21 cellular contexts compared by ENCODE assay signal in genomic region chr15:42403389-42403788, GRCh38. TPM values are rescaled to one million over a fixed set of nuclear protein-coding genes. Genes with fewer than 3 reads are reported as not detected.
DNase-seq lines count a peak whose midpoint lies in the region; ATAC-seq and TF ChIP-seq lines count a peak whose summit lies in the region.
"Had no signal": no experiment of that assay in that cellular context is flagged by ENCODE, and none has a peak within 500 bp of the region (broad histone marks: within the 10 kb centered on the region; RNA-seq: fewer than 3 reads in every experiment).

No MANE protein-coding gene starts in this region.

- H3K27ac ChIP-seq in BLaER1 treated with 17β-estradiol and CSF1 and Interleukin-3, amounts not matched to agents 10 nM and 100 nM = peak overlapping the region in 6 of 11 experiments; percentile 70 to 82 (median 78); a peak in 6 of 22 replicates
- no peak overlapping the region for H3K27ac ChIP-seq in IMR-90 (ENCODE audit: insufficient read depth, low read length)
- peak overlapping the region; percentile 97 for H3K27ac ChIP-seq in cingulate gyrus (ENCODE audit: low read depth, low read length)
- peak overlapping the region; percentile 75 to 84 (median 80) for H3K27ac ChIP-seq in gastrocnemius medialis
- no peak overlapping the region for H3K27ac ChIP-seq in A673 (ENCODE audit: low read depth, low read length, poor library complexity, severe bottlenecking)
- H3K27ac ChIP-seq: Peyer's patch, SJCRH30 had no signal

- ATAC-seq in IMR-90 (ENCODE audit: low read depth) = no peak
- ATAC-seq in gastrocnemius medialis = no peak
- ATAC-seq in GM18498 (IDR thresholded peaks at IDR 0.05; ENCODE audit: unreplicated experiment) = no peak
- no peak for ATAC-seq in HG03460 (IDR thresholded peaks at IDR 0.05; ENCODE audit: unreplicated experiment)
- ATAC-seq: GM23338, SK-N-SH treated with all-trans-retinoic acid at 6 μM for 48 hours had no signal

- TF ChIP-seq POLR2A in IMR-90 (IDR thresholded peaks at IDR 0.05; ENCODE audit: low read depth, low read length) = no peak
- no peak for TF ChIP-seq POLR2A in gastrocnemius medialis (IDR thresholded peaks at IDR 0.05)

- TF ChIP-seq RAD21 in IMR-90 (IDR thresholded peaks at IDR 0.05; ENCODE audit: low read length) = no peak

- no peak overlapping the region for H2BK120ac ChIP-seq in IMR-90 (ENCODE audit: low read depth, low read length)

- H3K79me1 ChIP-seq in IMR-90 (ENCODE audit: low read depth in 1 of 2, low read length in 2 of 2) = no peaks in the 10 kb centered on the region

- H2AK5ac ChIP-seq in IMR-90 (ENCODE audit: low read depth, low read length) = no peak overlapping the region

- H2AK9ac ChIP-seq in IMR-90 (replicated peaks; ENCODE audit: low read depth, low read length, poor library complexity) = peak overlapping the region; percentile 53

- no peak overlapping the region for H3K56ac ChIP-seq in IMR-90 (ENCODE audit: extremely low read depth, insufficient read depth, low read length)

- H3K4ac ChIP-seq in IMR-90 (ENCODE audit: low read depth, low read length) = no peak overlapping the region

- no peaks in the 10 kb centered on the region for H3K27me3 ChIP-seq in BLaER1 treated with 17β-estradiol and CSF1 and Interleukin-3, amounts not matched to agents 10 nM and 100 nM
- no peaks in the 10 kb centered on the region for H3K27me3 ChIP-seq in IMR-90 (ENCODE audit: control insufficient read depth, insufficient read depth, low read length)
- no peaks in the 10 kb centered on the region for H3K27me3 ChIP-seq in gastrocnemius medialis
- no peaks in the 10 kb centered on the region for H3K27me3 ChIP-seq in A673 (replicated peaks; ENCODE audit: insufficient read depth, low read depth, low read length, poor library complexity)
- H3K27me3 ChIP-seq: Peyer's patch, SJCRH30 had no signal

- H2AFZ ChIP-seq in IMR-90 (replicated peaks; ENCODE audit: low read length, poor library complexity) = no peak overlapping the region
- H2AFZ ChIP-seq: GM23338 had no signal

- intact Hi-C loops in IMR-90 (cut with micrococcal nuclease) (no loop called here), gastrocnemius medialis (cut with DNase I; ENCODE audit: low total_unique reads) (no loop called here), A673 (cut with micrococcal nuclease; ENCODE audit: unreplicated experiment) (no loop called here)

- no peak overlapping the region for H3K23ac ChIP-seq in IMR-90 (ENCODE audit: low read depth, low read length)

- dilution Hi-C loops in IMR-90 (cut with HindIII; ENCODE audit: low sequenced_read_pairs, unreplicated experiment) = no loop called here

- BruUV-seq in IMR-90 (replicated peaks; lab: Mats Ljungman, UMichigan) (no TSS peak), A673 (replicated peaks; lab: Mats Ljungman, UMichigan) (no TSS peak)

- no peak overlapping the region for H3K4me3 ChIP-seq in BLaER1 treated with 17β-estradiol and CSF1 and Interleukin-3, amounts not matched to agents 10 nM and 100 nM
- no peak overlapping the region for H3K4me3 ChIP-seq in IMR-90 (ENCODE audit: insufficient read depth, low read depth, low read length)
- no peak overlapping the region for H3K4me3 ChIP-seq in gastrocnemius medialis
- no peak overlapping the region for H3K4me3 ChIP-seq in A673 (ENCODE audit: low read depth, low read length, poor library complexity, severe bottlenecking)
- H3K4me3 ChIP-seq: GM23338, Peyer's patch, SJCRH30 had no signal

- no peak overlapping the region for H4K5ac ChIP-seq in IMR-90 (ENCODE audit: low read depth, low read length)

- H3K4me2 ChIP-seq in BLaER1 treated with 17β-estradiol and CSF1 and Interleukin-3, amounts not matched to agents 10 nM and 100 nM = peak overlapping the region; percentile 77 to 93 (median 90); a peak in 21 of 22 replicates
- H3K4me2 ChIP-seq in IMR-90 (ENCODE audit: low read depth, low read length) = no peak overlapping the region
- H3K4me2 ChIP-seq: GM23338 had no signal

- no peak overlapping the region for H3K9ac ChIP-seq in BLaER1 treated with 17β-estradiol and CSF1 and Interleukin-3, amounts not matched to agents 10 nM and 100 nM
- no peak overlapping the region for H3K9ac ChIP-seq in IMR-90 (ENCODE audit: low read depth, low read length)

- peaks cover 7% of the 10 kb centered on the region; the same call in 1 of the 2 replicates for H3K9me1 ChIP-seq in IMR-90 (ENCODE audit: insufficient read depth, low read length)

- no peak overlapping the region for H2BK20ac ChIP-seq in IMR-90 (ENCODE audit: low read depth, low read length)

- POLR2A ChIA-PET in IMR-90 (lab: Charles Lee; ENCODE audit: unreplicated experiment) = no interaction called here
- POLR2A ChIA-PET in A673 (lab: Charles Lee; ENCODE audit: low non-redundant PET) = no interaction called here

- H2BK5ac ChIP-seq in IMR-90 (ENCODE audit: low read depth, low read length, poor library complexity, severe bottlenecking) = no peak overlapping the region

- no peak overlapping the region for H4K8ac ChIP-seq in IMR-90 (ENCODE audit: low read depth in 2 of 2, low read length in 2 of 2)

- TF ChIP-seq CTCF in IMR-90 (conservative IDR thresholded peaks at IDR 0.05; ENCODE audit: low read depth, low read length) (no peak), gastrocnemius medialis (IDR thresholded peaks at IDR 0.05 in 4 of 5, conservative IDR thresholded peaks at IDR 0.05 in 1 of 5) (no peak), A673 (conservative IDR thresholded peaks at IDR 0.05; ENCODE audit: low read depth, low read length) (no peak)

- no peak overlapping the region for H4K91ac ChIP-seq in IMR-90 (ENCODE audit: insufficient read depth, low read depth, low read length)

- H3K36me3 ChIP-seq in BLaER1 treated with 17β-estradiol and CSF1 and Interleukin-3, amounts not matched to agents 10 nM and 100 nM = peaks cover 0 to 7% (median 0%) of the 10 kb centered on the region in 11 experiments; a peak in 5 of 22 replicates
- no peaks in the 10 kb centered on the region for H3K36me3 ChIP-seq in IMR-90 (ENCODE audit: control insufficient read depth, insufficient read depth, low read length)
- H3K36me3 ChIP-seq in gastrocnemius medialis = peaks cover 0 to 85% of the 10 kb centered on the region in 2 donors
- no peaks in the 10 kb centered on the region for H3K36me3 ChIP-seq in A673 (ENCODE audit: insufficient read depth, low read length, poor library complexity, severe bottlenecking)
- H3K36me3 ChIP-seq: SJCRH30 had no signal

- no peak overlapping the region for H2BK15ac ChIP-seq in IMR-90 (ENCODE audit: low read depth, low read length)

- peaks cover 37 to 55% (median 53%) of the 10 kb centered on the region in 10 experiments for H3K4me1 ChIP-seq in BLaER1 treated with 17β-estradiol and CSF1 and Interleukin-3, amounts not matched to agents 10 nM and 100 nM
- H3K4me1 ChIP-seq in IMR-90 (ENCODE audit: control insufficient read depth, insufficient read depth, low read length) (no peaks in the 10 kb centered on the region), gastrocnemius medialis (peaks cover 9% of the 10 kb centered on the region in 2 donors), A673 (ENCODE audit: insufficient read depth, low read length, poor library complexity, severe bottlenecking) (no peaks in the 10 kb centered on the region)
- H3K4me1 ChIP-seq: Peyer's patch, SJCRH30 had no signal

- CTCF ChIA-PET in IMR-90 (lab: Yijun Ruan, JAX) = no interaction called here
- CTCF ChIA-PET in A673 (lab: Charles Lee) = no interaction called here

- H4K20me1 ChIP-seq in BLaER1 treated with 17β-estradiol and CSF1 and Interleukin-3, amounts not matched to agents 10 nM and 100 nM = no peaks in the 10 kb centered on the region
- H4K20me1 ChIP-seq in IMR-90 (ENCODE audit: insufficient read depth, low read length) = no peaks in the 10 kb centered on the region

- H3K18ac ChIP-seq in IMR-90 (ENCODE audit: low read depth, low read length) = no peak overlapping the region

- in situ Hi-C loops in IMR-90 (cut with MboI; ENCODE audit: low sequenced_read_pairs) = no loop called here
- in situ Hi-C loops in gastrocnemius medialis (cut with MboI; ENCODE audit: low sequenced_read_pairs in 4 of 4) = no loop called here

- WGBS in IMR-90 (ENCODE audit: extremely low coverage in 2 of 2, insufficient read length in 1 of 2), 2 experiments = no CpG with 5 or more reads among the region's 7 CpGs

- no peak overlapping the region for H3K14ac ChIP-seq in IMR-90 (replicated peaks; ENCODE audit: low read depth, low read length)

- peaks cover 0 to 4% (median 0%) of the 10 kb centered on the region in 11 experiments; a peak in 1 of 22 replicates for H3K9me3 ChIP-seq in BLaER1 treated with 17β-estradiol and CSF1 and Interleukin-3, amounts not matched to agents 10 nM and 100 nM (replicated peaks in 1 of 11)
- H3K9me3 ChIP-seq in IMR-90 (ENCODE audit: control insufficient read depth, insufficient read depth, low read length) = no peaks in the 10 kb centered on the region
- no peaks in the 10 kb centered on the region for H3K9me3 ChIP-seq in gastrocnemius medialis
- no peaks in the 10 kb centered on the region for H3K9me3 ChIP-seq in A673 (ENCODE audit: low read depth, low read length, poor library complexity, severe bottlenecking)
- H3K9me3 ChIP-seq: Peyer's patch had no signal

- no peak for DNase-seq in IMR-90
- no peak for DNase-seq in gastrocnemius medialis
- no peak for DNase-seq in A673 (ENCODE audit: low spot score)
- DNase-seq in NCI-H82 (lab: John Stamatoyannopoulos, UW) = no peak
- DNase-seq: Calu3, DMS79 treated with DMSO at 0.1 percent for 48 hours, H9, KG1, MM.1S, NCI-H2029, NCI-H446 treated with DMSO at 0.1 percent for 48 hours, NCI-H526, OCI-M1, Peyer's patch, SJCRH30 had no signal

TF ChIP-seq in IMR-90, 13 proteins besides CTCF, POLR2A, EP300 and RAD21 (continues in another document):
- TF ChIP-seq MXI1 (IDR thresholded peaks at IDR 0.05; ENCODE audit: borderline replicate concordance, low read depth, low read length) (no peak), USF2 (IDR thresholded peaks at IDR 0.05; ENCODE audit: low read depth, low read length) (no peak), RCOR1 (IDR thresholded peaks at IDR 0.05; ENCODE audit: insufficient replicate concordance, low read length) (no peak)

RNA-seq across cellular contexts. Expression of gene CAPN3, which starts 44.1 kb away (rescaled TPM):
- total RNA-seq in IMR-90 (2012; rRNA removed) (under 0.01 and 1.4 TPM in 2 replicates), gastrocnemius medialis (100 to 1,000 TPM in 3 of 4 donors, 10 to 100 TPM in 1; 96.8 to 263 (median 163) TPM), A673 (2021) (0.54 and 0.55 TPM in 2 replicates)
- 1.0 and 1.1 TPM in 2 replicates for polyA plus RNA-seq in IMR-90 (2012; rRNA removed)
- 0.70 and 1.9 TPM in 2 replicates for polyA plus RNA-seq in IMR-90 (2012; cell fraction: cytosol; rRNA removed)
- 6.2 and 19.3 TPM in 2 replicates for polyA plus RNA-seq in IMR-90 (2012; cell fraction: nucleus; rRNA removed; ENCODE audit: low replicate concordance)

Comparison
In these comparisons a context has a peak if more than half of its experiments do, and no peak if none do; other contexts are left out.
1. H3K27ac ChIP-seq: peak in BLaER1 treated with 17β-estradiol and CSF1 and Interleukin-3, amounts not matched to agents 10 nM and 100 nM (6 of 11), cingulate gyrus (single experiment) and gastrocnemius medialis (4 of 4); none in IMR-90 (single experiment) and A673 (single experiment).
2. RNA of gene CAPN3, which starts 44.1 kb away (total RNA-seq): 96.8 to 263 TPM in gastrocnemius medialis; under 0.01 to 1.4 TPM in IMR-90 and 0.54 to 0.55 TPM in A673; every median in the first group is over 10 times any median in the second.